ENCODE assay signal across 8 cellular contexts in the genomic region with DNA sequence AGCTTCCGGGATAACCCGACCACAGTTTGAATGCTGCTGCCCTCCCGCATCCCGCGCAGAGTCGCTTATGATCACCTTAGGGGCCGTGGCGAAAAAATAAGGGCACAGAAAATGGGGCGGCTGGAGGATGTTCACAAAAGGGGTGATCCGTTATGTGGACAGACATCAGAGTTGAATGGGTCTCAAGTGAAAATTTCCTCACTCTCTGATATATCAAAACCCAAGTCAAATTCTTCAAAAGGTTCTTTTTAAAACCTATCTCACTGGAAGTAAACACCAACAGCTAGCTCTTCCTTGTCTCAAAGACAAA. TPM values are rescaled to one million over a fixed set of nuclear protein-coding genes. Genes with fewer than 3 reads are reported as not detected.
A peak's percentile ranks its signal among the peaks of the same experiment; 100 is the strongest.
DNase-seq lines count a peak whose midpoint lies in the region; ATAC-seq and TF ChIP-seq lines count a peak whose summit lies in the region.

No MANE protein-coding gene starts in this region.

- no peaks in the 10 kb centered on the region for H3K9me3 ChIP-seq in RWPE2 (ENCODE audit: severe bottlenecking)
- no peaks in the 10 kb centered on the region for H3K9me3 ChIP-seq in fibroblast of lung (ENCODE audit: control insufficient read depth, insufficient read depth, low read depth, low read length)

- H4K20me1 ChIP-seq in fibroblast of lung (ENCODE audit: control insufficient read depth, extremely low read depth, insufficient read depth, low read length): no peaks in the 10 kb centered on the region

- peak overlapping the region; percentile 81 for H3K4me2 ChIP-seq in fibroblast of lung (ENCODE audit: extremely low read depth, insufficient read depth, low read length)

- H3K4me3 ChIP-seq in GM12865 (ENCODE audit: low read depth, low read length) (peak overlapping the region; percentile 62), RWPE2 (ENCODE audit: severe bottlenecking) (peak overlapping the region; percentile 55), fibroblast of lung (replicated peaks in 1 of 4; ENCODE audit: control extremely low read depth in 1 of 4, insufficient read depth in 1 of 4, low read depth in 3 of 4, low read length in 4 of 4) (peak overlapping the region; percentile 32 to 83 (median 62)), rectal smooth muscle tissue (ENCODE audit: low read length) (peak overlapping the region; percentile 71)

- TF ChIP-seq CTCF in GM12865 (IDR thresholded peaks at IDR 0.05; ENCODE audit: insufficient read depth, low read depth, low read length, missing control alignments) (no peak), RWPE2 (IDR thresholded peaks at IDR 0.05; ENCODE audit: poor library complexity, severe bottlenecking) (no peak), fibroblast of lung (conservative IDR thresholded peaks at IDR 0.05 in 1 of 2, IDR thresholded peaks at IDR 0.05 in 1 of 2; ENCODE audit: low read depth in 1 of 2, low read length in 2 of 2) (no peak)

- H3K27ac ChIP-seq in RWPE2 (ENCODE audit: poor library complexity, severe bottlenecking): no peak overlapping the region
- peak overlapping the region; percentile 24 for H3K27ac ChIP-seq in fibroblast of lung (ENCODE audit: insufficient read depth, low read length)
- peak overlapping the region; percentile 56 for H3K27ac ChIP-seq in rectal smooth muscle tissue (ENCODE audit: low read depth, low read length)

- peak overlapping the region; percentile 10 for H2AFZ ChIP-seq in fibroblast of lung (ENCODE audit: low read length)

- peaks cover 3% of the 10 kb centered on the region for H3K79me2 ChIP-seq in fibroblast of lung (ENCODE audit: control insufficient read depth, insufficient read depth, low read length)

- DNase-seq in GM12865 (ENCODE audit: low read depth) (no peak), RWPE2 (ENCODE audit: low spot score) (no peak), fibroblast of lung (ENCODE audit: low read depth in 2 of 2) (peak in 1 of 2 donors; percentile 9), CD1c-positive myeloid dendritic cell (ENCODE audit: extremely low spot score) (no peak), GM19238 (ENCODE audit: insufficient read length, low spot score) (no peak), SHP77 treated with DMSO at 0.1 percent for 48 hours (lab: John Stamatoyannopoulos, UW) (no peak)

- peak overlapping the region; percentile 72 for H3K9ac ChIP-seq in fibroblast of lung (ENCODE audit: insufficient read depth, low read length)
- no peak overlapping the region for H3K9ac ChIP-seq in rectal smooth muscle tissue (ENCODE audit: low read length)

- H3K4me1 ChIP-seq in RWPE2 (ENCODE audit: insufficient read depth, poor library complexity, severe bottlenecking) (no peaks in the 10 kb centered on the region), fibroblast of lung (ENCODE audit: control insufficient read depth, extremely low read depth, insufficient read depth, low read length) (peaks cover 2% of the 10 kb centered on the region), rectal smooth muscle tissue (ENCODE audit: control insufficient read depth, insufficient read depth, low read length) (peaks cover 9% of the 10 kb centered on the region)

- no peaks in the 10 kb centered on the region for H3K27me3 ChIP-seq in RWPE2 (ENCODE audit: insufficient read depth, poor library complexity, severe bottlenecking)
- no peaks in the 10 kb centered on the region for H3K27me3 ChIP-seq in fibroblast of lung (ENCODE audit: control insufficient read depth, insufficient read depth, low read length)
- no peaks in the 10 kb centered on the region for H3K27me3 ChIP-seq in rectal smooth muscle tissue (ENCODE audit: control insufficient read depth, insufficient read depth, low read length)

- H3K36me3 ChIP-seq in RWPE2 (ENCODE audit: low read depth): no peaks in the 10 kb centered on the region
- no peaks in the 10 kb centered on the region for H3K36me3 ChIP-seq in fibroblast of lung (ENCODE audit: control insufficient read depth, insufficient read depth, low read length)
- H3K36me3 ChIP-seq in rectal smooth muscle tissue (ENCODE audit: control insufficient read depth, insufficient read depth, low read length): no peaks in the 10 kb centered on the region

- peak; percentile 9; the same call in 2 of the 3 replicates for ATAC-seq in RWPE2 (ENCODE audit: low read depth)
- ATAC-seq in GM21360 (IDR thresholded peaks at IDR 0.05; ENCODE audit: unreplicated experiment): no peak

RNA-seq across cellular contexts. Expression of a gene that starts 0.4 kb away (rescaled TPM):
- 5.4 and 7.2 TPM in 2 replicates for total RNA-seq in fibroblast of lung
- polyA plus RNA-seq in fibroblast of lung: 3.5 and 6.4 TPM in 2 replicates
- 3.5 and 4.8 TPM in 2 replicates for polyA plus RNA-seq in fibroblast of lung (2012)
- not detected in 2 replicates for polyA minus RNA-seq in fibroblast of lung (ENCODE audit: low replicate concordance)

RNA-seq across cellular contexts. Expression of a gene that starts 36.9 kb away (rescaled TPM):
- total RNA-seq in fibroblast of lung: not detected in 2 replicates
- not detected in 2 replicates for polyA plus RNA-seq in fibroblast of lung
- polyA plus RNA-seq in fibroblast of lung (2012): not detected in 2 replicates
- polyA minus RNA-seq in fibroblast of lung (ENCODE audit: low replicate concordance): not detected in 2 replicates
